In genomic region chr1:52916241-52916975, GRCh38 we compare ENCODE assay signal across 17 cellular contexts. TPM values are rescaled to one million over a fixed set of nuclear protein-coding genes. Genes with fewer than 3 reads are reported as not detected.
DNase-seq lines count a peak whose midpoint lies in the region; ATAC-seq and TF ChIP-seq lines count a peak whose summit lies in the region.
"Had no signal": no experiment of that assay in that cellular context is flagged by ENCODE, and none has a peak within 500 bp of the region (broad histone marks: within the 10 kb centered on the region; RNA-seq: fewer than 3 reads in every experiment).

No MANE protein-coding gene starts in this region.

- H3K4me3 Mint-ChIP-seq in T-helper 17 cell (no peak overlapping the region), endothelial cell (ENCODE audit: unreplicated experiment) (no peak overlapping the region)

- H3K4me1 ChIP-seq in heart left ventricle (peaks cover 0 to 39% (median 12%) of the 10 kb centered on the region in 12 donors), right lobe of liver (peaks cover 0 to 84% (median 30%) of the 10 kb centered on the region in 4 donors), upper lobe of right lung (no peaks in the 10 kb centered on the region), vagina (peaks cover 27% of the 10 kb centered on the region)

- H3K27me3 Mint-ChIP-seq in T-helper 17 cell = no peaks in the 10 kb centered on the region
- peaks cover 4% of the 10 kb centered on the region for H3K27me3 Mint-ChIP-seq in endothelial cell (ENCODE audit: unreplicated experiment)

- 67 to 86% (median 81%) methylated on average over 10 of the region's 10 CpGs for WGBS in heart left ventricle, 4 donors
- WGBS in right lobe of liver (ENCODE audit: insufficient coverage, low coverage, low lambda C conversion rate, missing lambda C conversion rate) = 30% methylated on average over 10 of the region's 10 CpGs

- intact Hi-C loops in heart left ventricle (cut with DNase I) (loop anchor here in 2 of 10 donors (10.0 kb wide), 2 partner anchors 212 to 268 kb away; no protein-coding TSS in a partner anchor), right lobe of liver (cut with DNase I) (loop anchor here in 1 of 2 donors (10.0 kb wide), 1 partner anchor 268 kb away; no protein-coding TSS in a partner anchor), upper lobe of right lung (cut with DNase I) (no loop called here), vagina (cut with DNase I) (no loop called here)

- H3K36me3 Mint-ChIP-seq in T-helper 17 cell (ENCODE audit: low read depth) (peaks cover 2% of the 10 kb centered on the region), endothelial cell (ENCODE audit: low read depth, unreplicated experiment) (peaks cover 11% of the 10 kb centered on the region)

- ATAC-seq in T-helper 17 cell = no peak
- ATAC-seq in heart left ventricle = peak; percentile 9 to 39 (median 34)
- ATAC-seq in right lobe of liver = peak; percentile 43 to 67 (median 58)
- no peak for ATAC-seq in upper lobe of right lung

- H3K4me1 Mint-ChIP-seq in T-helper 17 cell (peaks cover 32% of the 10 kb centered on the region), endothelial cell (ENCODE audit: unreplicated experiment) (no peaks in the 10 kb centered on the region)

- peak overlapping the region in 10 of 12 donors; percentile 3 to 71 (median 52) for H3K27ac ChIP-seq in heart left ventricle
- peak overlapping the region; percentile 75 to 97 (median 91) for H3K27ac ChIP-seq in right lobe of liver
- H3K27ac ChIP-seq in upper lobe of right lung = peak overlapping the region; percentile 65
- no peak overlapping the region for H3K27ac ChIP-seq in vagina
- H3K27ac ChIP-seq: KMS-11, RWPE1, SK-N-MC had no signal

- no peak for DNase-seq in T-helper 17 cell
- DNase-seq in heart left ventricle = no peak
- DNase-seq in right lobe of liver = peak; percentile 78 to 96 (median 90)
- no peak for DNase-seq in upper lobe of right lung
- DNase-seq in endothelial cell (ENCODE audit: low spot score) = no peak
- DNase-seq in pons (ENCODE audit: low spot score) = no peak
- DNase-seq in vagina (ENCODE audit: extremely low spot score in 2 of 2) = no peak
- DNase-seq: C1 segment of cervical spinal cord, NCI-H1092 treated with DMSO at 0.1 percent for 48 hours, NCI-H1694, NCI-H2107, NCI-H226, NCI-H526 had no signal

- peaks cover 0 to 6% (median 0%) of the 10 kb centered on the region in 9 donors for H3K27me3 ChIP-seq in heart left ventricle
- H3K27me3 ChIP-seq in right lobe of liver = no peaks in the 10 kb centered on the region
- no peaks in the 10 kb centered on the region for H3K27me3 ChIP-seq in upper lobe of right lung
- H3K27me3 ChIP-seq in vagina = no peaks in the 10 kb centered on the region

- no peaks in the 10 kb centered on the region for H3K9me3 Mint-ChIP-seq in endothelial cell (ENCODE audit: unreplicated experiment)

- TF ChIP-seq CTCF in heart left ventricle (IDR thresholded peaks at IDR 0.05) (no peak), right lobe of liver (IDR thresholded peaks at IDR 0.05) (no peak), upper lobe of right lung (IDR thresholded peaks at IDR 0.05) (no peak), endothelial cell (IDR thresholded peaks at IDR 0.05; ENCODE audit: unreplicated experiment) (no peak), vagina (IDR thresholded peaks at IDR 0.05) (no peak)

- H3K36me3 ChIP-seq in heart left ventricle (peaks cover 0 to 4% (median 0%) of the 10 kb centered on the region in 9 donors), right lobe of liver (peaks cover 0 to 1% (median 0%) of the 10 kb centered on the region in 4 donors), upper lobe of right lung (no peaks in the 10 kb centered on the region), vagina (peaks cover 0 to 6% of the 10 kb centered on the region in 2 donors)

- H3K27ac Mint-ChIP-seq in T-helper 17 cell (peak overlapping the region; percentile 51), endothelial cell (ENCODE audit: unreplicated experiment) (no peak overlapping the region)

- no peak for TF ChIP-seq POLR2A in heart left ventricle (IDR thresholded peaks at IDR 0.05)
- no peak for TF ChIP-seq POLR2A in right lobe of liver (IDR thresholded peaks at IDR 0.05)
- TF ChIP-seq POLR2A in vagina (IDR thresholded peaks at IDR 0.05) = no peak

- peak overlapping the region in 1 of 12 donors; percentile 3 for H3K4me3 ChIP-seq in heart left ventricle
- no peak overlapping the region for H3K4me3 ChIP-seq in right lobe of liver
- H3K4me3 ChIP-seq in upper lobe of right lung = no peak overlapping the region
- H3K4me3 ChIP-seq in vagina = no peak overlapping the region
- H3K4me3 ChIP-seq: SK-N-MC had no signal

- no peaks in the 10 kb centered on the region for H3K9me3 ChIP-seq in T-helper 17 cell (ENCODE audit: control insufficient read depth, low read length, poor library complexity, severe bottlenecking)
- no peaks in the 10 kb centered on the region for H3K9me3 ChIP-seq in heart left ventricle
- H3K9me3 ChIP-seq in right lobe of liver = no peaks in the 10 kb centered on the region
- no peaks in the 10 kb centered on the region for H3K9me3 ChIP-seq in upper lobe of right lung
- no peaks in the 10 kb centered on the region for H3K9me3 ChIP-seq in vagina

RNA-seq across cellular contexts. Expression of gene ECHDC2, which starts 5.1 kb away (rescaled TPM):
- total RNA-seq in T-helper 17 cell (100 to 1,000 TPM; 134 to 140 TPM), heart left ventricle (100 to 1,000 TPM in 3 of 9 donors, 10 to 100 TPM in 6; 77.1 to 130 (median 96.2) TPM), right lobe of liver (100 to 1,000 TPM; 167 to 856 (median 390) TPM), upper lobe of right lung (123 TPM), endothelial cell (ENCODE audit: unreplicated experiment) (4.3 TPM), vagina (90.8 TPM)
- polyA plus RNA-seq in heart left ventricle = 100 to 1,000 TPM in 1 of 2 donors, 10 to 100 TPM in 1; 64.9 to 126 TPM
- total RNA-seq: OCI-LY7 had no signal

RNA-seq across cellular contexts. Expression of gene SCP2, which starts 10.7 kb away (rescaled TPM):
- 10 to 100 TPM; 55.2 to 60.6 TPM for total RNA-seq in T-helper 17 cell
- total RNA-seq in heart left ventricle = 100 to 1,000 TPM in 8 of 9 donors, 10 to 100 TPM in 1; 83.4 to 143 (median 132) TPM
- 100 to 1,000 TPM in 1 of 2 donors, 10 to 100 TPM in 1; 95.1 to 134 TPM for polyA plus RNA-seq in heart left ventricle
- 100 to 1,000 TPM; 207 to 885 (median 634) TPM for total RNA-seq in right lobe of liver
- 140 TPM for total RNA-seq in upper lobe of right lung
- total RNA-seq in endothelial cell (ENCODE audit: unreplicated experiment) = 93.2 TPM
- 61.9 TPM for total RNA-seq in vagina

Comparison
In these comparisons a context has a peak if more than half of its experiments do, and no peak if none do; other contexts are left out.
1. ATAC-seq: peak in heart left ventricle (4 of 4) and right lobe of liver (4 of 4); none in T-helper 17 cell (single experiment) and upper lobe of right lung (single experiment).
2. DNase-seq: peak in right lobe of liver (3 of 3); none in T-helper 17 cell (0 of 3), heart left ventricle (0 of 5), upper lobe of right lung (single experiment), endothelial cell (single experiment), pons (single experiment) and vagina (0 of 2).
3. RNA of gene ECHDC2, which starts 5.1 kb away (total RNA-seq): 167 to 856 TPM in right lobe of liver, 134 to 140 TPM in T-helper 17 cell, 123 TPM in upper lobe of right lung (single experiment), 77.1 to 130 TPM in heart left ventricle and 90.8 TPM in vagina (single experiment); 4.3 TPM in endothelial cell (single experiment); every median in the first group is over 10 times any median in the second.